Comparison of ENCODE assay signal across 11 cellular contexts in genomic region chr15:58327958-58328357, GRCh38.
"Had no signal": no experiment of that assay in that cellular context is flagged by ENCODE, and none has a peak within 500 bp of the region (broad histone marks: within the 10 kb centered on the region; RNA-seq: fewer than 3 reads in every experiment).

No MANE protein-coding gene starts in this region.

- FAIRE-seq: H1, H54, HepG2 had no signal

- ATAC-seq: GM23338, HepG2 had no signal

- H3K4me3 ChIP-seq: GM23338 had no signal

- H3K9ac ChIP-seq: KMS-11 had no signal

- H3K27ac ChIP-seq: HL-60, KMS-11 had no signal

- H3K9me3 Mint-ChIP-seq: HFFc6 had no signal

- H3K4me3 Mint-ChIP-seq: GM23338, H9, HFFc6 had no signal

- H3K27ac Mint-ChIP-seq: GM23338, H9, HFFc6 had no signal

- DNase-seq: H9, HCEC 1CT, HFFc6, IMR-90, KBM-7 had no signal
